ENCODE assay signal across 22 cellular contexts in the genomic region with DNA sequence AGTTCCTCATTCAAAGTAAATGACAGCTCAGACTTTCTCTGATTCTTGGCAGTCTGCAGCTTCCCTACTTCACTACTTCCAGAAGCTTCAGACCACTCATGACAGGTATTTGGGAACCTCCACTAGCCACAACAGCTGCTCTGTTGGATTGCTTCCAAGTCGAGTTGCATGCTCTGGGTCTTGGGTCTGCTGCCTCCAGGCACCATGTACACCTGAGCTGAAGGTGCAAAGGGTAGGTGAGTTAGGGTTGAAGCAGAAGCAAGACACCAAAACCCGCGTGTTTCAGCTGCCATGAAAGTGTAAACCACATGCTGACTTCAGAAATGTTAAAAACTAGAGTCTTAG.
"Had no signal": no experiment of that assay in that cellular context is flagged by ENCODE, and none has a peak within 500 bp of the region (broad histone marks: within the 10 kb centered on the region; RNA-seq: fewer than 3 reads in every experiment).

No MANE protein-coding gene starts in this region.

- H3K9me3 Mint-ChIP-seq: central memory CD8-positive, alpha-beta T cell; stimulated activated naive CD8-positive, alpha-beta T cell treated with anti-CD3 and anti-CD28 coated beads, Interleukin-15, amount 100 ng/mL, for 72 hours had no signal

- ATAC-seq: foreskin keratinocyte, sciatic nerve had no signal

- DNase-seq: activated CD4-positive, CD25-positive, alpha-beta regulatory T cell treated with anti-CD3 and anti-CD28 coated beads, Interleukin-2, amount 50 U/mL, for 72 hours; activated CD8-positive, alpha-beta memory T cell treated with anti-CD3 and anti-CD28 coated beads for 24 hours; activated CD8-positive, alpha-beta memory T cell treated with anti-CD3 and anti-CD28 coated beads, Interleukin-2, amount 50 U/mL, for 48 hours; activated effector memory CD4-positive, alpha-beta T cell treated with anti-CD3 and anti-CD28 coated beads, Interleukin-2, amount 50 U/mL, for 16 hours; activated naive CD4-positive, alpha-beta T cell treated with anti-CD3 and anti-CD28 coated beads, Interleukin-2, amount 50 U/mL, for 16 hours; activated T-cell treated with anti-CD3 and anti-CD28 coated beads, Interleukin-2, amount 50 U/mL, for 48 hours; aorta; colonic mucosa; endodermal cell; foreskin keratinocyte; hippocampal formation; stimulated activated CD4-positive, alpha-beta T cell treated with anti-CD3 and anti-CD28 coated beads, Interleukin-4, amount 100 ng/mL, for 1 hour; trophoblast cell had no signal

- H3K9me3 ChIP-seq: colonic mucosa, vagina had no signal

- H3K27me3 ChIP-seq: colonic mucosa, vagina had no signal

- H3K27ac Mint-ChIP-seq: endodermal cell; nephron; stimulated activated naive CD8-positive, alpha-beta T cell treated with anti-CD3 and anti-CD28 coated beads, Interleukin-15, amount 100 ng/mL, for 72 hours had no signal

- H3K4me1 ChIP-seq: colonic mucosa, foreskin keratinocyte, parathyroid adenoma, vagina had no signal

- H3K4me1 Mint-ChIP-seq: endodermal cell had no signal

- H3K36me3 ChIP-seq: colonic mucosa, vagina had no signal

- H3K4me3 Mint-ChIP-seq: central memory CD8-positive, alpha-beta T cell; endodermal cell; nephron; stimulated activated naive CD8-positive, alpha-beta T cell treated with anti-CD3 and anti-CD28 coated beads, Interleukin-15, amount 100 ng/mL, for 72 hours had no signal

- H3K4me3 ChIP-seq: colonic mucosa, lung, smooth muscle cell, vagina had no signal

- H3K27ac ChIP-seq: colonic mucosa, foreskin keratinocyte, parathyroid adenoma, vagina, VCaP had no signal
